ENCODE assay signal across 32 cellular contexts in the genomic region with DNA sequence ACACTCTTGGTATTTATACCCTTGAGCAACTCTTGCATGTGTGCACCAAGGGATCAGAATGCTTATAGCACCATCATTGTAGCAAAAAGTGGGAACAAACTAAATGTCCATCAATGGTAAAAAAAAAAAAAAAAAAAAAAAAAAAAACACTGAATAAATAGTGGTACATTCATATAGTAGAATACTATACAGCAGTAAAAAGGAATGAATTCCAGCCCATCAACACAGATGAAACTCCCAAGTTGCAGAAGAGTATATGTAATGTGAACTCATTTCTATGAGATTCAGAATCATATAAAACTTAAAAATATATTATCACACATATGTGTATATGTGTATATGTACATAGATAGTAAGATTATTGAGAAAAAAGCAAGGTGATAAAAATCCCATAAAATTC.
"Had no signal": no experiment of that assay in that cellular context is flagged by ENCODE, and none has a peak within 500 bp of the region (broad histone marks: within the 10 kb centered on the region; RNA-seq: fewer than 3 reads in every experiment).

No MANE protein-coding gene starts in this region.

- H3K27me3 ChIP-seq: adrenal gland, body of pancreas, brain microvascular endothelial cell, breast epithelium, cardiac muscle cell had no signal

- ATAC-seq: activated naive CD4-positive, alpha-beta T cell treated with anti-CD3 and anti-CD28 coated beads, Interleukin-2, amount 50 U/mL, for 72 hours; activated naive CD8-positive, alpha-beta T cell treated with anti-CD3 and anti-CD28 coated beads, Interleukin-2, amount 50 U/mL, for 24 hours; activated T-cell treated with anti-CD3 and anti-CD28 coated beads, Interleukin-2, amount 50 U/mL, for 4 hours; activated T-cell treated with anti-CD3 and anti-CD28 coated beads, Interleukin-2, amount 50 U/mL, for 72 hours; activated T-helper 17 cell treated with anti-CD3 and anti-CD28 coated beads, Interleukin-2, amount 50 U/mL, for 72 hours; body of pancreas had no signal

- H3K9me3 ChIP-seq: adrenal gland, body of pancreas, breast epithelium had no signal

- DNase-seq: activated effector memory CD4-positive, alpha-beta T cell treated with anti-CD3 and anti-CD28 coated beads, Interleukin-2, amount 50 U/mL, for 16 hours; activated effector memory CD4-positive, alpha-beta T cell treated with Interleukin-2 at 50 U/mL for 16 hours; activated gamma-delta T cell; activated gamma-delta T cell treated with Interleukin-2 at 50 U/mL for 16 hours; activated naive CD4-positive, alpha-beta T cell; activated naive CD4-positive, alpha-beta T cell treated with anti-CD3 and anti-CD28 coated beads for 36 hours; activated naive CD4-positive, alpha-beta T cell treated with anti-CD3 and anti-CD28 coated beads, Interleukin-2, amount 10 ng/mL, durations not matched to agents 7 days and 5 days; activated naive CD4-positive, alpha-beta T cell treated with anti-CD3 and anti-CD28 coated beads, Interleukin-2, amount 50 U/mL, for 16 hours; activated naive CD4-positive, alpha-beta T cell treated with Interleukin-2 at 50 U/mL for 16 hours; activated naive CD8-positive, alpha-beta T cell treated with anti-CD3 and anti-CD28 coated beads for 36 hours; activated naive CD8-positive, alpha-beta T cell treated with anti-CD3 and anti-CD28 coated beads, Interleukin-2, amount 10 ng/mL, durations not matched to agents 7 days and 5 days; activated naive CD8-positive, alpha-beta T cell treated with anti-CD3 and anti-CD28 coated beads, Interleukin-2, amount 50 U/mL, for 24 hours; activated T-cell treated with anti-CD3 and anti-CD28 coated beads, Interleukin-2, amount 50 U/mL, for 1 hour; activated T-cell treated with anti-CD3 and anti-CD28 coated beads, Interleukin-2, amount 50 U/mL, for 24 hours; activated T-cell treated with anti-CD3 and anti-CD28 coated beads, Interleukin-2, amount 50 U/mL, for 4 hours; activated T-cell treated with anti-CD3 and anti-CD28 coated beads, Interleukin-2, amount 50 U/mL, for 48 hours; activated T-cell treated with anti-CD3 and anti-CD28 coated beads, Interleukin-2, amount 50 U/mL, for 72 hours; amniotic stem cell; anterior cingulate cortex; aorta; caudate nucleus; central memory CD4-positive, alpha-beta T cell; cerebellar nuclear complex had no signal

- H3K4me3 ChIP-seq: adrenal gland, body of pancreas, breast epithelium, cardiac muscle cell had no signal

- H3K4me1 ChIP-seq: adrenal gland, body of pancreas, breast epithelium had no signal

- FAIRE-seq: astrocyte, bronchial epithelial cell had no signal

- H3K27ac ChIP-seq: adrenal gland, body of pancreas, brain microvascular endothelial cell, cardiac muscle cell had no signal

- H3K36me3 ChIP-seq: adrenal gland, brain microvascular endothelial cell, breast epithelium, cardiac muscle cell had no signal
